13 cellular contexts compared by ENCODE assay signal in genomic region chr20:41279546-41280225, GRCh38. TPM values are rescaled to one million over a fixed set of nuclear protein-coding genes. Genes with fewer than 3 reads are reported as not detected.
DNase-seq lines count a peak whose midpoint lies in the region; ATAC-seq, FAIRE-seq and TF ChIP-seq lines count a peak whose summit lies in the region.
"Had no signal": no experiment of that assay in that cellular context is flagged by ENCODE, and none has a peak within 500 bp of the region (broad histone marks: within the 10 kb centered on the region; RNA-seq: fewer than 3 reads in every experiment).

No MANE protein-coding gene starts in this region.

- no peaks in the 10 kb centered on the region for H3F3A ChIP-seq in SK-N-SH (replicated peaks; ENCODE audit: insufficient read depth)

- dilution Hi-C loops in endothelial cell of umbilical vein (cut with MboI; ENCODE audit: extremely low pct_ligation_motif_present, low sequenced_read_pairs): no loop called here

- DNase-seq in endothelial cell of umbilical vein (ENCODE audit: low read depth, low spot score): peak; percentile 30
- DNase-seq in psoas muscle: no peak
- DNase-seq in SK-N-SH: no peak
- no peak for DNase-seq in NK-92 (lab: John Stamatoyannopoulos, UW; ENCODE audit: unreplicated experiment)
- DNase-seq: activated CD8-positive, alpha-beta memory T cell treated with anti-CD3 and anti-CD28 coated beads for 24 hours; activated effector memory CD4-positive, alpha-beta T cell treated with anti-CD3 and anti-CD28 coated beads, Interleukin-2, amount 50 U/mL, for 16 hours; C1 segment of cervical spinal cord; DMS79; effector memory CD4-positive, alpha-beta T cell; NCI-H2171 had no signal

- H3K27ac ChIP-seq in endothelial cell of umbilical vein (ENCODE audit: insufficient read depth, low read depth, low read length): no peak overlapping the region
- H3K27ac ChIP-seq in psoas muscle: peak overlapping the region; percentile 5
- H3K27ac ChIP-seq in SK-N-SH (ENCODE audit: low read depth in 2 of 2, low read length in 1 of 2): no peak overlapping the region

- no peak for TF ChIP-seq POLR2A in endothelial cell of umbilical vein (IDR thresholded peaks at IDR 0.05; ENCODE audit: low read depth, low read length)

- no TSS peak for BruUV-seq in endothelial cell of umbilical vein (replicated peaks; lab: Mats Ljungman, UMichigan)

- H3K4me2 ChIP-seq in endothelial cell of umbilical vein (ENCODE audit: insufficient read depth, low read length) (no peak overlapping the region), SK-N-SH (no peak overlapping the region)

- no peaks in the 10 kb centered on the region for H3K9me2 ChIP-seq in SK-N-SH

- no peak overlapping the region for H3K9ac ChIP-seq in endothelial cell of umbilical vein (replicated peaks; ENCODE audit: extremely low read depth, insufficient read depth, low read length)
- H3K9ac ChIP-seq in SK-N-SH: no peak overlapping the region

- WGBS in psoas muscle, 3 donors: 54 to 63% (median 55%) methylated on average over 3 of the region's 3 CpGs
- WGBS in SK-N-SH (ENCODE audit: low lambda C conversion rate): 87% methylated on average over 3 of the region's 3 CpGs

- H3K9me3 ChIP-seq in endothelial cell of umbilical vein (replicated peaks; ENCODE audit: control insufficient read depth, insufficient read depth, low read length) (no peaks in the 10 kb centered on the region), psoas muscle (no peaks in the 10 kb centered on the region), SK-N-SH (no peaks in the 10 kb centered on the region)

- no peak for TF ChIP-seq EP300 in SK-N-SH (IDR thresholded peaks at IDR 0.05; ENCODE audit: borderline replicate concordance in 1 of 2, low read depth in 1 of 2, low read length in 1 of 2)

- CTCF ChIA-PET in endothelial cell of umbilical vein (lab: Charles Lee): interaction anchor here (0.8 to 1.6 kb wide), 2 partner anchors 11 to 50 kb away, joined by 4 read pairs; no protein-coding TSS in a partner anchor
- CTCF ChIA-PET in SK-N-SH (lab: Yijun Ruan, JAX): interaction anchor here (0.5 kb wide), 1 partner anchor 106 kb away, joined by 3 read pairs; no protein-coding TSS in a partner anchor

- H4K20me1 ChIP-seq in endothelial cell of umbilical vein (replicated peaks; ENCODE audit: control insufficient read depth, extremely low read depth, insufficient read depth, low read length) (no peaks in the 10 kb centered on the region), SK-N-SH (ENCODE audit: insufficient read depth) (no peaks in the 10 kb centered on the region)

- POLR2A ChIA-PET in endothelial cell of umbilical vein (lab: Charles Lee): no interaction called here
- POLR2A ChIA-PET in SK-N-SH (lab: Yijun Ruan, JAX): interaction anchor here (0.6 kb wide), 1 partner anchor 8 kb away, joined by 3 read pairs; no protein-coding TSS in a partner anchor

- H3K36me3 ChIP-seq in endothelial cell of umbilical vein (ENCODE audit: control insufficient read depth in 2 of 2, extremely low read depth in 1 of 2, insufficient read depth in 2 of 2, low read length in 2 of 2) (no peaks in the 10 kb centered on the region), psoas muscle (ENCODE audit: insufficient read depth in 1 of 2, low read depth in 1 of 2) (no peaks in the 10 kb centered on the region), SK-N-SH (replicated peaks in 1 of 2; ENCODE audit: control insufficient read depth in 1 of 2, insufficient read depth in 2 of 2, low read length in 1 of 2) (peaks cover 0 to 10% of the 10 kb centered on the region in 2 experiments)

- H3K9me1 ChIP-seq in endothelial cell of umbilical vein (replicated peaks; ENCODE audit: control insufficient read depth, extremely low read depth, insufficient read depth, low read length): no peaks in the 10 kb centered on the region

- TF ChIP-seq CTCF in endothelial cell of umbilical vein (IDR thresholded peaks at IDR 0.05; ENCODE audit: extremely low read depth in 1 of 2, insufficient read depth in 1 of 2, low read depth in 1 of 2, low read length in 2 of 2): no peak
- TF ChIP-seq CTCF in psoas muscle (IDR thresholded peaks at IDR 0.05): no peak
- TF ChIP-seq CTCF in SK-N-SH (IDR thresholded peaks at IDR 0.05): no peak

- ATAC-seq in GM19043 (IDR thresholded peaks at IDR 0.05; ENCODE audit: low read depth, unreplicated experiment) (peak; percentile 63), HG02763 (IDR thresholded peaks at IDR 0.05; ENCODE audit: unreplicated experiment) (peak; percentile 50), psoas muscle (no peak), GM21619 (IDR thresholded peaks at IDR 0.05; ENCODE audit: unreplicated experiment) (no peak)

- FAIRE-seq in endothelial cell of umbilical vein (lab: Jason Lieb, UNC): no peak

- TF ChIP-seq RAD21 in SK-N-SH (IDR thresholded peaks at IDR 0.05; ENCODE audit: low read length): no peak

- H3K4me1 ChIP-seq in endothelial cell of umbilical vein (ENCODE audit: control insufficient read depth, extremely low read depth, insufficient read depth, low read length) (peaks cover 10% of the 10 kb centered on the region), psoas muscle (peaks cover 27% of the 10 kb centered on the region), SK-N-SH (ENCODE audit: control insufficient read depth in 1 of 2, insufficient read depth in 2 of 2, low read depth in 1 of 2, low read length in 1 of 2) (no peaks in the 10 kb centered on the region)

- H2AFZ ChIP-seq in endothelial cell of umbilical vein (ENCODE audit: low read depth, low read length) (no peak overlapping the region), SK-N-SH (ENCODE audit: low read depth) (no peak overlapping the region)

- H3K79me2 ChIP-seq in endothelial cell of umbilical vein (ENCODE audit: control insufficient read depth, insufficient read depth, low read length) (no peaks in the 10 kb centered on the region), SK-N-SH (ENCODE audit: insufficient read depth) (peaks cover 24% of the 10 kb centered on the region; the same call in 1 of the 2 replicates)

- intact Hi-C loops in endothelial cell of umbilical vein (cut with micrococcal nuclease): loop anchor here (2.0 kb wide), 1 partner anchor 21 kb away; no protein-coding TSS in a partner anchor
- intact Hi-C loops in psoas muscle (cut with DNase I): no loop called here

- H3K4me3 ChIP-seq in endothelial cell of umbilical vein (replicated peaks in 1 of 3; ENCODE audit: insufficient read depth in 1 of 3, low read depth in 1 of 3, low read length in 3 of 3) (no peak overlapping the region), psoas muscle (no peak overlapping the region), SK-N-SH (ENCODE audit: low read depth in 2 of 2, low read length in 1 of 2) (no peak overlapping the region)

- no peaks in the 10 kb centered on the region for H3K27me3 ChIP-seq in endothelial cell of umbilical vein (ENCODE audit: control insufficient read depth in 2 of 2, insufficient read depth in 2 of 2, low read length in 2 of 2)
- H3K27me3 ChIP-seq in psoas muscle (ENCODE audit: insufficient read depth in 3 of 3, low read length in 2 of 3): no peaks in the 10 kb centered on the region
- H3K27me3 ChIP-seq in SK-N-SH (ENCODE audit: insufficient read depth): no peaks in the 10 kb centered on the region

TF ChIP-seq in endothelial cell of umbilical vein, 7 proteins besides CTCF, POLR2A, EP300 and RAD21:
- TF ChIP-seq FOS (IDR thresholded peaks at IDR 0.05; ENCODE audit: borderline replicate concordance, insufficient read depth, low read length) (no peak), POLR2AphosphoS5 (IDR thresholded peaks at IDR 0.05; ENCODE audit: insufficient read depth, low read depth, low read length) (no peak)

TF ChIP-seq in SK-N-SH, 30 proteins besides CTCF, POLR2A, EP300 and RAD21 (continues in another document):
- TF ChIP-seq MEF2A (IDR thresholded peaks at IDR 0.05; ENCODE audit: borderline replicate concordance, low read depth): no peak
- TF ChIP-seq NRF1 (IDR thresholded peaks at IDR 0.05; ENCODE audit: low read depth, low read length): no peak
- TF ChIP-seq PBX3 (IDR thresholded peaks at IDR 0.05): no peak
- TF ChIP-seq USF2 (IDR thresholded peaks at IDR 0.05; ENCODE audit: borderline replicate concordance, low read depth, low read length): no peak

RNA-seq across cellular contexts. Expression of gene ZHX3, which starts 37.8 kb away (rescaled TPM):
- 15.1 and 17.8 TPM in 2 replicates for total RNA-seq in endothelial cell of umbilical vein
- 6.5 and 7.4 TPM in 2 replicates for polyA plus RNA-seq in endothelial cell of umbilical vein
- 9.1 and 10.4 TPM in 2 replicates for polyA plus RNA-seq in endothelial cell of umbilical vein (2011; cell fraction: cytosol; rRNA removed)
- 19.0 and 20.1 TPM in 2 replicates for polyA plus RNA-seq in endothelial cell of umbilical vein (2011; cell fraction: nucleus; rRNA removed)
- polyA plus RNA-seq in endothelial cell of umbilical vein (2012): 9.4 and 9.7 TPM in 2 replicates
- 27.4 and 30.2 TPM in 2 replicates for polyA minus RNA-seq in endothelial cell of umbilical vein
- polyA minus RNA-seq in endothelial cell of umbilical vein (2011; cell fraction: cytosol; rRNA and poly(A)+ RNA removed): 8.8 TPM
- 19.5 and 19.7 TPM in 2 replicates for polyA minus RNA-seq in endothelial cell of umbilical vein (2011; cell fraction: nucleus; rRNA and poly(A)+ RNA removed)
- total RNA-seq in psoas muscle: 10 to 100 TPM; 39.6 to 47.7 (median 45.2) TPM
- 10 to 100 TPM in 2 of 3 donors, 1 to 10 TPM in 1; 7.0 to 30.2 (median 10.5) TPM for polyA plus RNA-seq in psoas muscle
- 6.0 and 6.9 TPM in 2 replicates for polyA plus RNA-seq in SK-N-SH (2012; rRNA removed)
- 5.7 and 6.2 TPM in 2 replicates for polyA plus RNA-seq in SK-N-SH (2012; cell fraction: cytosol; rRNA removed)
- polyA plus RNA-seq in SK-N-SH (2012; cell fraction: nucleus; rRNA removed): 9.9 and 11.4 TPM in 2 replicates

Comparison
In these comparisons a context has a peak if more than half of its experiments do, and no peak if none do; other contexts are left out.
1. ATAC-seq: peak in GM19043 (single experiment) and HG02763 (single experiment); none in psoas muscle (0 of 4) and GM21619 (single experiment).